Comparison of ENCODE assay signal across 17 cellular contexts in genomic region chr4:145289403-145290076, GRCh38.
A peak's percentile ranks its signal among the peaks of the same experiment; 100 is the strongest.
DNase-seq lines count a peak whose midpoint lies in the region; ATAC-seq and TF ChIP-seq lines count a peak whose summit lies in the region.
"Had no signal": no experiment of that assay in that cellular context is flagged by ENCODE, and none has a peak within 500 bp of the region (broad histone marks: within the 10 kb centered on the region; RNA-seq: fewer than 3 reads in every experiment).

No MANE protein-coding gene starts in this region.

- DNase-seq in GM04503 (ENCODE audit: low read depth): peak; percentile 50
- DNase-seq in astrocyte of the spinal cord (ENCODE audit: low read depth, low spot score): peak; percentile 64
- no peak for DNase-seq in COR-L47 (lab: John Stamatoyannopoulos, UW)
- no peak for DNase-seq in GM10266 (ENCODE audit: extremely low spot score)
- DNase-seq: activated CD4-positive, alpha-beta T cell treated with anti-CD3 and anti-CD28 coated beads, Interleukin-2, amount 50 U/mL, for 48 hours; Caco-2; endodermal cell; left colon; NCI-H1105 treated with DMSO at 0.1 percent for 48 hours; NCI-H2171; SHP77 had no signal

- no peaks in the 10 kb centered on the region for H3K27me3 ChIP-seq in gastroesophageal sphincter
- H3K27me3 ChIP-seq in skeletal muscle tissue (ENCODE audit: control insufficient read depth in 3 of 3, insufficient read depth in 3 of 3, low read length in 3 of 3): no peaks in the 10 kb centered on the region

- H3K9me3 ChIP-seq in gastroesophageal sphincter: peaks cover 0 to 3% (median 0%) of the 10 kb centered on the region in 3 donors
- H3K9me3 ChIP-seq in skeletal muscle tissue (ENCODE audit: control insufficient read depth in 3 of 3, low read length in 3 of 3): peaks cover 0 to 4% (median 0%) of the 10 kb centered on the region in 3 donors
- H3K9me3 ChIP-seq: Caco-2 had no signal

- in situ Hi-C loops in astrocyte of the spinal cord (cut with HindIII; ENCODE audit: low sequenced_read_pairs): no loop called here

- H3K4me3 ChIP-seq in astrocyte of the spinal cord (ENCODE audit: low read depth, low read length) (no peak overlapping the region), gastroesophageal sphincter (no peak overlapping the region), skeletal muscle tissue (ENCODE audit: low read length in 3 of 3) (no peak overlapping the region)

- ATAC-seq in gastroesophageal sphincter: no peak
- no peak for ATAC-seq in HG03342 (IDR thresholded peaks at IDR 0.05; ENCODE audit: unreplicated experiment)
- ATAC-seq in HG03097 (IDR thresholded peaks at IDR 0.05; ENCODE audit: low FRiP score, unreplicated experiment): no peak
- ATAC-seq: left colon; stimulated activated effector memory CD8-positive, alpha-beta T cell treated with anti-CD3 and anti-CD28 coated beads, Interleukin-12 subunit alpha, Interleukin-12 subunit beta, amount 100 ng/mL, for 72 hours had no signal

- 23 to 42% methylated on average over 2 to 3 of the region's 3 CpGs for WGBS in gastroesophageal sphincter (ENCODE audit: low coverage in 1 of 2), 2 donors

- no peak for TF ChIP-seq EP300 in gastroesophageal sphincter (IDR thresholded peaks at IDR 0.05)

- H3K4me1 ChIP-seq in gastroesophageal sphincter: peaks cover 0 to 12% (median 3%) of the 10 kb centered on the region in 3 donors
- peaks cover 9 to 21% (median 12%) of the 10 kb centered on the region in 3 donors for H3K4me1 ChIP-seq in skeletal muscle tissue (ENCODE audit: control insufficient read depth in 3 of 3, insufficient read depth in 3 of 3, low read length in 3 of 3)
- H3K4me1 ChIP-seq: Caco-2 had no signal

- no peaks in the 10 kb centered on the region for H3K36me3 ChIP-seq in gastroesophageal sphincter
- H3K36me3 ChIP-seq in skeletal muscle tissue (ENCODE audit: control insufficient read depth in 3 of 3, insufficient read depth in 3 of 3, low read length in 3 of 3): no peaks in the 10 kb centered on the region

- H3K9ac ChIP-seq in skeletal muscle tissue (ENCODE audit: low read depth in 1 of 3, low read length in 3 of 3): peak overlapping the region in 1 of 3 donors; percentile 2

- TF ChIP-seq POLR2A in gastroesophageal sphincter (IDR thresholded peaks at IDR 0.05): no peak

- H3K27ac ChIP-seq in gastroesophageal sphincter (peak overlapping the region in 3 of 4 donors; percentile 12 to 42 (median 32)), skeletal muscle tissue (ENCODE audit: low read depth, low read length) (peak overlapping the region; percentile 57)
- H3K27ac ChIP-seq: VCaP had no signal

- TF ChIP-seq CTCF in astrocyte of the spinal cord (IDR thresholded peaks at IDR 0.05; ENCODE audit: low read depth, low read length): no peak
- no peak for TF ChIP-seq CTCF in gastroesophageal sphincter (IDR thresholded peaks at IDR 0.05)
- TF ChIP-seq CTCF in GM10266 (IDR thresholded peaks at IDR 0.05; ENCODE audit: control insufficient read depth, insufficient read depth, low read depth, missing control alignments): no peak

Comparison
In these comparisons a context has a peak if more than half of its experiments do, and no peak if none do; other contexts are left out.
1. DNase-seq: peak in GM04503 (single experiment) and astrocyte of the spinal cord (single experiment); none in COR-L47 (single experiment) and GM10266 (single experiment).